ENCODE assay signal across 24 cellular contexts in genomic region chr10:100357073-100357858, GRCh38. TPM values are rescaled to one million over a fixed set of nuclear protein-coding genes. Genes with fewer than 3 reads are reported as not detected.
DNase-seq lines count a peak whose midpoint lies in the region; ATAC-seq and TF ChIP-seq lines count a peak whose summit lies in the region.
"Had no signal": no experiment of that assay in that cellular context is flagged by ENCODE, and none has a peak within 500 bp of the region (broad histone marks: within the 10 kb centered on the region; RNA-seq: fewer than 3 reads in every experiment).

No MANE protein-coding gene starts in this region.

- H3K27ac ChIP-seq in mammary epithelial cell (ENCODE audit: insufficient read depth, low read depth, low read length): no peak overlapping the region
- H3K27ac ChIP-seq in RWPE1: peak overlapping the region; percentile 66
- H3K27ac ChIP-seq in epithelial cell of prostate: peak overlapping the region; percentile 81
- H3K27ac ChIP-seq: esophagus muscularis mucosa, KMS-11, stomach, upper lobe of right lung had no signal

- no peak for TF ChIP-seq CTCF in MCF 10A (IDR thresholded peaks at IDR 0.05; ENCODE audit: unreplicated experiment)
- no peak for TF ChIP-seq CTCF in mammary epithelial cell (conservative IDR thresholded peaks at IDR 0.05 in 1 of 2, IDR thresholded peaks at IDR 0.05 in 1 of 2; ENCODE audit: extremely low read depth in 1 of 2, insufficient read depth in 1 of 2, low read depth in 1 of 2, low read length in 2 of 2)
- TF ChIP-seq CTCF in RWPE1 (conservative IDR thresholded peaks at IDR 0.05; ENCODE audit: low read depth): no peak
- TF ChIP-seq CTCF in progenitor cell of endocrine pancreas (IDR thresholded peaks at IDR 0.05; ENCODE audit: unreplicated experiment): no peak

- H3K4me1 ChIP-seq in mammary epithelial cell (ENCODE audit: insufficient read depth, low read length): peaks cover 21% of the 10 kb centered on the region

- intact Hi-C loops in MCF 10A (cut with micrococcal nuclease) (no loop called here), mammary epithelial cell (cut with micrococcal nuclease) (no loop called here)

- H3K27me3 ChIP-seq in mammary epithelial cell (ENCODE audit: insufficient read depth, low read length): no peaks in the 10 kb centered on the region
- H3K27me3 ChIP-seq: breast epithelium, esophagus muscularis mucosa, stomach, upper lobe of right lung had no signal

- H3K4me3 Mint-ChIP-seq in MCF 10A (ENCODE audit: unreplicated experiment) (no peak overlapping the region), progenitor cell of endocrine pancreas (ENCODE audit: low read depth) (no peak overlapping the region)
- H3K4me3 Mint-ChIP-seq: activated T-cell treated with anti-CD3 and anti-CD28 coated beads, Interleukin-2, amount 50 U/mL, for 24 hours; immature natural killer cell had no signal

- 83% methylated on average over 3 of the region's 4 CpGs for WGBS in mammary epithelial cell (ENCODE audit: low coverage, missing lambda C conversion rate)

- peaks cover 3% of the 10 kb centered on the region for H4K20me1 ChIP-seq in mammary epithelial cell (ENCODE audit: insufficient read depth, low read length)

- in situ Hi-C loops in mammary epithelial cell (cut with MboI; ENCODE audit: low sequenced_read_pairs in 2 of 2): no loop called here

- peaks cover 82% of the 10 kb centered on the region for H3K79me2 ChIP-seq in mammary epithelial cell (ENCODE audit: insufficient read depth, low read length)

- H3K4me2 ChIP-seq in mammary epithelial cell (ENCODE audit: insufficient read depth, low read depth, low read length): no peak overlapping the region
- H3K4me2 ChIP-seq: KMS-11 had no signal

- H3K36me3 Mint-ChIP-seq in MCF 10A (ENCODE audit: insufficient read depth, unreplicated experiment): peaks cover 96% of the 10 kb centered on the region
- peaks cover 67% of the 10 kb centered on the region for H3K36me3 Mint-ChIP-seq in progenitor cell of endocrine pancreas (ENCODE audit: insufficient read depth)

- no peaks in the 10 kb centered on the region for H3K9me3 Mint-ChIP-seq in MCF 10A (ENCODE audit: unreplicated experiment)
- no peaks in the 10 kb centered on the region for H3K9me3 Mint-ChIP-seq in progenitor cell of endocrine pancreas (ENCODE audit: low read depth)
- H3K9me3 Mint-ChIP-seq: activated naive CD4-positive, alpha-beta T cell treated with anti-CD3 and anti-CD28 coated beads, Interleukin-2, amount 50 U/mL, for 72 hours; activated T-cell treated with anti-CD3 and anti-CD28 coated beads, Interleukin-2, amount 50 U/mL, for 24 hours; immature natural killer cell had no signal

- DNase-seq in MCF 10A (ENCODE audit: unreplicated experiment) (no peak), mammary epithelial cell (no peak), RWPE1 (ENCODE audit: low spot score) (no peak), epithelial cell of prostate (ENCODE audit: low read depth, low spot score) (no peak), progenitor cell of endocrine pancreas (ENCODE audit: low spot score, unreplicated experiment) (no peak), NCI-H2171 treated with DMSO at 0.1 percent for 48 hours (lab: John Stamatoyannopoulos, UW) (no peak), retina (no peak)
- DNase-seq: activated CD4-positive, alpha-beta T cell treated with anti-CD3 and anti-CD28 coated beads for 48 hours; activated T-cell treated with anti-CD3 and anti-CD28 coated beads, Interleukin-2, amount 50 U/mL, for 24 hours; dermis blood vessel endothelial cell; immature natural killer cell; NCI-H1092 treated with DMSO at 0.1 percent for 48 hours; NCI-H2081; NCI-H526 treated with DMSO at 0.1 percent for 48 hours; stomach; upper lobe of right lung had no signal

- dilution Hi-C loops in mammary epithelial cell (cut with HindIII; ENCODE audit: low sequenced_read_pairs): no loop called here

- H3K9me3 ChIP-seq in mammary epithelial cell (replicated peaks; ENCODE audit: insufficient read depth, low read length): no peaks in the 10 kb centered on the region
- H3K9me3 ChIP-seq: breast epithelium, esophagus muscularis mucosa, HAP-1, stomach, upper lobe of right lung had no signal

- BruUV-seq in MCF 10A (replicated peaks; lab: Mats Ljungman, UMichigan) (no TSS peak), mammary epithelial cell (replicated peaks; lab: Mats Ljungman, UMichigan) (no TSS peak)

- H3K4me3 ChIP-seq in mammary epithelial cell (replicated peaks in 1 of 3; ENCODE audit: insufficient read depth in 1 of 3, low read depth in 2 of 3, low read length in 3 of 3): no peak overlapping the region
- H3K4me3 ChIP-seq: breast epithelium, esophagus muscularis mucosa, HAP-1, stomach, upper lobe of right lung had no signal

- no peak overlapping the region for H2AFZ ChIP-seq in mammary epithelial cell (ENCODE audit: low read depth, low read length)

- CTCF ChIA-PET in MCF 10A (lab: Yijun Ruan, JAX): no interaction called here
- CTCF ChIA-PET in mammary epithelial cell (lab: Charles Lee; ENCODE audit: low non-redundant PET): no interaction called here
- CTCF ChIA-PET in RWPE1 (lab: Yijun Ruan, JAX): interaction anchor here (0.7 kb wide), 1 partner anchor 635 kb away, joined by 5 read pairs; no protein-coding TSS in a partner anchor

- H3K9ac ChIP-seq in mammary epithelial cell (ENCODE audit: insufficient read depth, low read length): no peak overlapping the region
- H3K9ac ChIP-seq: KMS-11 had no signal

- H3K4me1 Mint-ChIP-seq in MCF 10A (ENCODE audit: insufficient read depth, unreplicated experiment): peaks cover 45% of the 10 kb centered on the region
- H3K4me1 Mint-ChIP-seq in progenitor cell of endocrine pancreas (ENCODE audit: low read depth): peaks cover 29% of the 10 kb centered on the region
- H3K4me1 Mint-ChIP-seq: immature natural killer cell had no signal

- H3K27ac Mint-ChIP-seq in MCF 10A (ENCODE audit: low read depth, unreplicated experiment) (peak overlapping the region; percentile 25), progenitor cell of endocrine pancreas (peak overlapping the region; percentile 78)
- H3K27ac Mint-ChIP-seq: activated T-cell treated with anti-CD3 and anti-CD28 coated beads, Interleukin-2, amount 50 U/mL, for 24 hours; immature natural killer cell had no signal

- peaks cover 60% of the 10 kb centered on the region for H3K36me3 ChIP-seq in mammary epithelial cell (ENCODE audit: insufficient read depth, low read length)
- H3K36me3 ChIP-seq: breast epithelium had no signal

- POLR2A ChIA-PET in MCF 10A (lab: Yijun Ruan, JAX): no interaction called here
- POLR2A ChIA-PET in RWPE1 (lab: Yijun Ruan, JAX; ENCODE audit: low non-redundant PET): no interaction called here

- H3K27me3 Mint-ChIP-seq in MCF 10A (ENCODE audit: insufficient read depth, unreplicated experiment) (no peaks in the 10 kb centered on the region), progenitor cell of endocrine pancreas (no peaks in the 10 kb centered on the region)
- H3K27me3 Mint-ChIP-seq: activated T-cell treated with anti-CD3 and anti-CD28 coated beads, Interleukin-2, amount 50 U/mL, for 24 hours had no signal

- ATAC-seq in HG03175 (IDR thresholded peaks at IDR 0.05; ENCODE audit: unreplicated experiment): no peak
- ATAC-seq: activated naive CD4-positive, alpha-beta T cell treated with anti-CD3 and anti-CD28 coated beads, Interleukin-2, amount 50 U/mL, for 72 hours; sciatic nerve; upper lobe of right lung had no signal

RNA-seq across cellular contexts. Expression of gene SCD, which starts 10.2 kb away (rescaled TPM):
- 101 and 179 TPM in 2 replicates for total RNA-seq in MCF 10A (2022)
- 100 to 1,000 TPM; 348 to 939 TPM for total RNA-seq in mammary epithelial cell
- 1,049 TPM for polyA plus RNA-seq in mammary epithelial cell
- 2,037 TPM for polyA minus RNA-seq in mammary epithelial cell
- total RNA-seq in progenitor cell of endocrine pancreas: 281 and 309 TPM in 2 replicates

RNA-seq across cellular contexts. Expression of gene PKD2L1, which starts 27.2 kb away (rescaled TPM):
- total RNA-seq in MCF 10A (2022): not detected in 2 replicates
- not detected for total RNA-seq in mammary epithelial cell
- polyA plus RNA-seq in mammary epithelial cell: not detected
- polyA minus RNA-seq in mammary epithelial cell: not detected
- 0.38 TPM in 1 of 2 replicates, not detected in the other for total RNA-seq in progenitor cell of endocrine pancreas
- total RNA-seq: dermis blood vessel endothelial cell, esophagus muscularis mucosa, osteoblast, sciatic nerve had no signal
- polyA plus RNA-seq: immature natural killer cell had no signal
